In the genomic region with DNA sequence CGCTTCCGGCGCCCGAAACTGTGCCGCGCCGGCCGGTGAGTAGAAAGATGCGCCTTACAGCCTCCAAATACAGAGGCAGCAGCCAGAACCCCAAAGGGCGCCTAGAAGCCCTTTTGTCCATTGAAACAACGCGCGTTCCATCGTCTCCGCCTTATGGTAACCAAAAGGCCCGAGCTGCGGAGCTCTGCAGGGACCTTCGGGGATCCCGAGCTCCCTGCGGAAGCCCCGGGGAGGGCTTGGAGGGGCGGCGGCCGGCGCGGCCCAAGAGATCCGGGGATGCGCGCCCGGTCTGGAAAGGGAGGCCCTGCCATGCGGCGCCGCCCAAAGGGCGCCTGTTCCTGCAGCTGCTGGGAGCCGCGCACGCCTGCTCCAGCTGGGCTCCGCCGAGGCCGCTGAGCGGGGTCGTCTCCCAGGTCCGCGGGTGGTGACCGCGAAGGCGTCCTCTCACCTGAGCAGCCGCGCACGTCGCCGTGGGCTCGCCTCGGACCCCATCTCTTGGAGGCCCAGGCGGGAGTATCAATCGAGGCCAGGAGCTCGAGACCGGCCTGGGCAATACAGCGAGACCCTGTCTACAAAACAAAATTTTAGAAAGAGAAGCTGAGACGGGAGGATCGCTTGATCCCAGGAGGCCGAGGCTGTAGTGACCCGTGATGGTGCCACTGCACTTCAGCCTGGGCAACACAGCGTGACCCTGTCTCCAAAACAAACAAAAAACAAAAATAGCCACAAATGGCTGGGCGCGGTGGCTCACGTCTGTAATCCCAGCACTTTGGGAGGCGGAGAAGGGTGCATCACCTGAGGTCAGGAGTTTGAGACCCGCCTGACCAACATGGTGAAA, we compare ENCODE assay signal across 8 cellular contexts. TPM values are rescaled to one million over a fixed set of nuclear protein-coding genes. Genes with fewer than 3 reads are reported as not detected.
DNase-seq lines count a peak whose midpoint lies in the region; ATAC-seq and TF ChIP-seq lines count a peak whose summit lies in the region.

No MANE protein-coding gene starts in this region.

- no peaks in the 10 kb centered on the region for H3K27me3 ChIP-seq in HUES48 (ENCODE audit: control insufficient read depth, insufficient read depth, low read length)
- H3K27me3 ChIP-seq in heart right ventricle = no peaks in the 10 kb centered on the region
- H3K27me3 ChIP-seq in psoas muscle (ENCODE audit: insufficient read depth in 3 of 3, low read length in 2 of 3) = no peaks in the 10 kb centered on the region

- H3K9ac ChIP-seq in HUES48 (ENCODE audit: low read depth, low read length) = peak overlapping the region; percentile 60

- no peaks in the 10 kb centered on the region for H3K36me3 Mint-ChIP-seq in activated T-cell treated with anti-CD3 and anti-CD28 coated beads, Interleukin-2, amount 50 U/mL, for 4 hours (ENCODE audit: insufficient read depth)

- TF ChIP-seq CTCF in heart right ventricle (IDR thresholded peaks at IDR 0.05) (peak in 2 of 9 donors; percentile 10 to 18), psoas muscle (IDR thresholded peaks at IDR 0.05) (no peak)

- H3K4me1 Mint-ChIP-seq in activated T-cell treated with anti-CD3 and anti-CD28 coated beads, Interleukin-2, amount 50 U/mL, for 4 hours (ENCODE audit: low read depth) = peaks cover 57% of the 10 kb centered on the region

- H3K9me3 ChIP-seq in HUES48 (ENCODE audit: control insufficient read depth, insufficient read depth, low read length) (no peaks in the 10 kb centered on the region), heart right ventricle (no peaks in the 10 kb centered on the region), psoas muscle (no peaks in the 10 kb centered on the region)

- intact Hi-C loops in heart right ventricle (cut with DNase I) (loop anchor here in 8 of 10 donors (5.0 to 10.0 kb wide), 4 partner anchors 57 to 820 kb away; a partner anchor contains a TSS), psoas muscle (cut with DNase I) (no loop called here)

- H3K4me3 ChIP-seq in HUES48 (ENCODE audit: low read depth, low read length) (peak overlapping the region; percentile 72), heart right ventricle (peak overlapping the region; percentile 47 to 81 (median 66)), psoas muscle (peak overlapping the region; percentile 77)

- H3K4me1 ChIP-seq in HUES48 (ENCODE audit: control insufficient read depth, insufficient read depth, low read length) (peaks cover 12% of the 10 kb centered on the region), heart right ventricle (peaks cover 14 to 67% (median 62%) of the 10 kb centered on the region in 9 donors), psoas muscle (peaks cover 49% of the 10 kb centered on the region)

- peak; percentile 8 for ATAC-seq in GM21360 (IDR thresholded peaks at IDR 0.05; ENCODE audit: unreplicated experiment)
- peak; percentile 5 to 10 for ATAC-seq in activated T-cell treated with anti-CD3 and anti-CD28 coated beads, Interleukin-2, amount 50 U/mL, for 4 hours
- ATAC-seq in heart right ventricle = peak; percentile 25 to 66 (median 34)
- peak; percentile 20 to 46 (median 27) for ATAC-seq in psoas muscle
- no peak for ATAC-seq in HG03139 (IDR thresholded peaks at IDR 0.05; ENCODE audit: unreplicated experiment)

- H3K27ac ChIP-seq in HUES48 (ENCODE audit: low read depth, low read length) (peak overlapping the region; percentile 95), heart right ventricle (peak overlapping the region; percentile 74 to 92 (median 90)), psoas muscle (peak overlapping the region; percentile 99)

- H3K36me3 ChIP-seq in HUES48 (ENCODE audit: control insufficient read depth, insufficient read depth, low read length) = no peaks in the 10 kb centered on the region
- no peaks in the 10 kb centered on the region for H3K36me3 ChIP-seq in heart right ventricle
- H3K36me3 ChIP-seq in psoas muscle (ENCODE audit: insufficient read depth in 1 of 2, low read depth in 1 of 2) = no peaks in the 10 kb centered on the region

- DNase-seq in DMS53 (lab: John Stamatoyannopoulos, UW) (peak; percentile 91), heart right ventricle (peak in 1 of 2 donors; percentile 67), psoas muscle (peak; percentile 59 to 81), amniotic stem cell (lab: John Stamatoyannopoulos, UW) (no peak)
- no peak for DNase-seq in activated T-cell treated with anti-CD3 and anti-CD28 coated beads, Interleukin-2, amount 50 U/mL, for 4 hours

- H3K9me3 Mint-ChIP-seq in activated T-cell treated with anti-CD3 and anti-CD28 coated beads, Interleukin-2, amount 50 U/mL, for 4 hours = no peaks in the 10 kb centered on the region

- 7 to 9% methylated on average over 69 of the region's 69 CpGs for WGBS in heart right ventricle, 2 donors
- WGBS in psoas muscle, 3 donors = 4 to 7% (median 5%) methylated on average over 59 to 69 of the region's 69 CpGs

- peaks cover 2% of the 10 kb centered on the region for H3K27me3 Mint-ChIP-seq in activated T-cell treated with anti-CD3 and anti-CD28 coated beads, Interleukin-2, amount 50 U/mL, for 4 hours (ENCODE audit: low read depth)

- H3K4me3 Mint-ChIP-seq in activated T-cell treated with anti-CD3 and anti-CD28 coated beads, Interleukin-2, amount 50 U/mL, for 4 hours = peak overlapping the region; percentile 85

RNA-seq across cellular contexts. Expression of a gene that starts 0.8 kb away (rescaled TPM):
- 10 to 100 TPM; 53.0 to 58.1 (median 55.5) TPM for total RNA-seq in activated T-cell treated with anti-CD3 and anti-CD28 coated beads, Interleukin-2, amount 50 U/mL, for 4 hours
- total RNA-seq in heart right ventricle = 10 to 100 TPM; 58.3 to 94.3 (median 74.0) TPM
- 10 to 100 TPM; 15.1 to 21.4 TPM for polyA plus RNA-seq in heart right ventricle
- total RNA-seq in psoas muscle = 100 to 1,000 TPM in 1 of 4 donors, 10 to 100 TPM in 3; 88.1 to 103 (median 98.5) TPM
- polyA plus RNA-seq in psoas muscle = 10 to 100 TPM; 26.3 to 95.3 (median 48.0) TPM

RNA-seq across cellular contexts. Expression of a gene that starts 7.8 kb away (rescaled TPM):
- total RNA-seq in activated T-cell treated with anti-CD3 and anti-CD28 coated beads, Interleukin-2, amount 50 U/mL, for 4 hours = 10 to 100 TPM; 31.5 to 43.2 (median 31.6) TPM
- total RNA-seq in heart right ventricle = 100 to 1,000 TPM; 109 to 141 (median 125) TPM
- polyA plus RNA-seq in heart right ventricle = 100 to 1,000 TPM in 1 of 2 donors, 10 to 100 TPM in 1; 47.0 to 161 TPM
- total RNA-seq in psoas muscle = 100 to 1,000 TPM; 117 to 189 (median 142) TPM
- polyA plus RNA-seq in psoas muscle = 100 to 1,000 TPM; 114 to 189 (median 158) TPM

Comparison
In these comparisons a context has a peak if more than half of its experiments do, and no peak if none do; other contexts are left out.
1. DNase-seq: peak in DMS53 (single experiment) and psoas muscle (2 of 2); none in activated T-cell treated with anti-CD3 and anti-CD28 coated beads, Interleukin-2, amount 50 U/mL, for 4 hours (single experiment) and amniotic stem cell (single experiment).
2. intact Hi-C loops: an anchor here in heart right ventricle (5.0 to 10.0 kb wide); none called in psoas muscle.
3. Peak in every context shown above with its lines, with median percentiles within 50 percentile points of each other: H3K27ac ChIP-seq and H3K4me3 ChIP-seq.